In genomic region chr5:142697356-142697807, GRCh38 we compare ENCODE assay signal across 9 cellular contexts. TPM values are rescaled to one million over a fixed set of nuclear protein-coding genes. Genes with fewer than 3 reads are reported as not detected.
DNase-seq lines count a peak whose midpoint lies in the region; ATAC-seq and TF ChIP-seq lines count a peak whose summit lies in the region.
"Had no signal": no experiment of that assay in that cellular context is flagged by ENCODE, and none has a peak within 500 bp of the region (broad histone marks: within the 10 kb centered on the region; RNA-seq: fewer than 3 reads in every experiment).

No MANE protein-coding gene starts in this region.

- peaks cover 0 to 11% (median 8%) of the 10 kb centered on the region in 7 donors for H3K9me3 Mint-ChIP-seq in CD14-positive monocyte

- H2AFZ ChIP-seq in parathyroid adenoma = peak overlapping the region; percentile 13

- H3K9me3 ChIP-seq in SK-N-MC (ENCODE audit: low read depth, low read length) (no peaks in the 10 kb centered on the region), parathyroid adenoma (ENCODE audit: control insufficient read depth, low read length) (no peaks in the 10 kb centered on the region)

- H3K36me3 Mint-ChIP-seq in CD14-positive monocyte = no peaks in the 10 kb centered on the region

- H3K9ac ChIP-seq in SK-N-MC (ENCODE audit: insufficient read length) (no peak overlapping the region), parathyroid adenoma (no peak overlapping the region)

- H3K4me3 ChIP-seq in SK-N-MC = no peak overlapping the region
- H3K4me3 ChIP-seq in fibroblast of pulmonary artery (replicated peaks; ENCODE audit: low read depth, low read length) = no peak overlapping the region
- H3K4me3 ChIP-seq in parathyroid adenoma (ENCODE audit: low read depth, low read length) = no peak overlapping the region

- TF ChIP-seq CTCF in fibroblast of pulmonary artery (IDR thresholded peaks at IDR 0.05; ENCODE audit: low read length, missing control alignments) (no peak), parathyroid adenoma (IDR thresholded peaks at IDR 0.05) (no peak), CD14-positive monocyte (IDR thresholded peaks at IDR 0.05) (no peak)

- H3K27me3 ChIP-seq in parathyroid adenoma (ENCODE audit: control insufficient read depth, insufficient read depth, low read length) = no peaks in the 10 kb centered on the region

- no peak for ATAC-seq in HG03280 (IDR thresholded peaks at IDR 0.05; ENCODE audit: unreplicated experiment)

- peak; percentile 26 for DNase-seq in AG08396 (ENCODE audit: low spot score)
- DNase-seq in SK-N-MC (ENCODE audit: low read depth, low spot score) = peak; percentile 44
- DNase-seq in fibroblast of pulmonary artery (ENCODE audit: low read depth) = peak; percentile 90
- DNase-seq in NCI-H524 (lab: John Stamatoyannopoulos, UW) = no peak
- DNase-seq in CD14-positive monocyte (ENCODE audit: low spot score) = no peak
- no peak for DNase-seq in amniotic stem cell (lab: John Stamatoyannopoulos, UW)
- DNase-seq: effector memory CD4-positive, alpha-beta T cell had no signal

- no peak overlapping the region for H3K27ac ChIP-seq in SK-N-MC
- H3K27ac ChIP-seq in parathyroid adenoma = no peak overlapping the region

- no peak overlapping the region for H3K4me2 ChIP-seq in parathyroid adenoma (ENCODE audit: low read length)

- H3K4me3 Mint-ChIP-seq in CD14-positive monocyte = no peak overlapping the region

- no peaks in the 10 kb centered on the region for H3K79me2 ChIP-seq in parathyroid adenoma

- intact Hi-C loops in CD14-positive monocyte (cut with micrococcal nuclease) = loop anchor here in 1 of 2 donors (5.0 kb wide), 1 partner anchor 85 kb away; no protein-coding TSS in a partner anchor

- H3K27ac Mint-ChIP-seq in CD14-positive monocyte = no peak overlapping the region

- H3K4me1 ChIP-seq in parathyroid adenoma = peaks cover 12% of the 10 kb centered on the region

- peaks cover 0 to 10% (median 4%) of the 10 kb centered on the region in 3 donors for H3K27me3 Mint-ChIP-seq in CD14-positive monocyte (ENCODE audit: low read depth in 3 of 3)

- H3K36me3 ChIP-seq in SK-N-MC (ENCODE audit: insufficient read depth, low read length) (no peaks in the 10 kb centered on the region), parathyroid adenoma (ENCODE audit: control insufficient read depth, insufficient read depth, low read length) (no peaks in the 10 kb centered on the region)

- peaks cover 5% of the 10 kb centered on the region for H3K4me1 Mint-ChIP-seq in CD14-positive monocyte

RNA-seq across cellular contexts. Expression of gene FGF1, which starts 11.5 kb away (rescaled TPM):
- polyA plus RNA-seq in CD14-positive monocyte = not detected

Comparison
In these comparisons a context has a peak if more than half of its experiments do, and no peak if none do; other contexts are left out.
1. DNase-seq: peak in AG08396 (single experiment), SK-N-MC (single experiment) and fibroblast of pulmonary artery (single experiment); none in NCI-H524 (0 of 2), CD14-positive monocyte (single experiment) and amniotic stem cell (single experiment).